In the genomic region with DNA sequence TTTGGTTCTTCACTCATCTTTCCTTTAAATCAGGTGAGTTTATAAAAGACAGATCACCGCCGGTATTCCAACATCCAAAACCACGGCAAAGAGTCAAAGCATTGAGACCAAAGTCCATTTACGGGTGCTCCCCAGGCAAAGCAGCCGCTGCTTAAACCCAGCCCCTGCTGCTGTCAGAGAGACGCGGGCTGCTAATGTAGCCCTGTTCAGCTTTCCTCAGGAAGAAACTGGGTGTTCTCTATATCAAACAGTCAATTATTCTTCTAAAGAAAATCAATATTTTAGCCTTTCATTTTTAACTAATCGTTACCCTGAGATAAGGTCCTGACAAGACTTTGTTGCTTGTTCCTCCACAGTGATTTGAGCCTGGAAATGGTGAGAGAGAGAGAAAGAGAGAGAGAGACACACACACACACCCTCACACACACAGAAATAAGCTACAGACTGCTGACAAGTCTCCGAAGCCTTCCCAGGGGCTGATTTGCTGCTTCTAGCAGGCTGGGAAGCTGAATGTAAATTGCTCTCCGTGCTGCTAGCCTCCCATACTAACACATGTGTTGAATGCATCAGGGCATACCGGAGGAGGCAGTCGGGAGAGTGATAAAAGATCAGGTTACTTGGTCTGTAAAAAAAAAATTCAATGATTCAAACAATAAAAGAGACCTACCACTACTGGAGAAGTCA, we compare ENCODE assay signal across 8 cellular contexts.
A peak's percentile ranks its signal among the peaks of the same experiment; 100 is the strongest.
DNase-seq lines count a peak whose midpoint lies in the region; ATAC-seq lines count a peak whose summit lies in the region.

No MANE protein-coding gene starts in this region.

- H3K27me3 Mint-ChIP-seq in activated CD4-positive, alpha-beta T cell treated with anti-CD3 and anti-CD28 coated beads for 36 hours = no peaks in the 10 kb centered on the region

- intact Hi-C loops in activated CD4-positive, alpha-beta T cell treated with anti-CD3 and anti-CD28 coated beads for 36 hours (cut with DNase I, micrococcal nuclease) = loop anchor here (1.0 to 10.0 kb wide), 10 partner anchors 22 to 1480 kb away; a partner anchor contains a TSS

- peaks cover 14% of the 10 kb centered on the region for H3K9me3 Mint-ChIP-seq in activated CD4-positive, alpha-beta T cell treated with anti-CD3 and anti-CD28 coated beads for 36 hours (ENCODE audit: low read depth)

- peaks cover 24% of the 10 kb centered on the region for H3K36me3 Mint-ChIP-seq in activated CD4-positive, alpha-beta T cell treated with anti-CD3 and anti-CD28 coated beads for 36 hours (ENCODE audit: low read depth)

- ATAC-seq in activated CD4-positive, alpha-beta T cell treated with anti-CD3 and anti-CD28 coated beads for 36 hours = peak; percentile 62
- ATAC-seq in GM21526 (IDR thresholded peaks at IDR 0.05; ENCODE audit: low FRiP score, unreplicated experiment) = no peak

- POLR2A ChIA-PET in activated CD4-positive, alpha-beta T cell treated with anti-CD3 and anti-CD28 coated beads for 36 hours (lab: Charles Lee) = interaction anchor here (0.8 to 0.9 kb wide), 2 partner anchors 206 to 261 kb away, joined by 3 to 9 read pairs; a partner anchor contains a TSS

- CTCF ChIA-PET in activated CD4-positive, alpha-beta T cell treated with anti-CD3 and anti-CD28 coated beads for 36 hours (lab: Charles Lee) = interaction anchor here (0.6 to 3.1 kb wide), 6 partner anchors 35 to 91 kb away, joined by 3 to 12 read pairs (median 4); no protein-coding TSS in a partner anchor

- peaks cover 54% of the 10 kb centered on the region for H3K4me1 Mint-ChIP-seq in activated CD4-positive, alpha-beta T cell treated with anti-CD3 and anti-CD28 coated beads for 36 hours

- peak overlapping the region; percentile 78 for H3K4me3 Mint-ChIP-seq in activated CD4-positive, alpha-beta T cell treated with anti-CD3 and anti-CD28 coated beads for 36 hours

- H3K27ac Mint-ChIP-seq in activated CD4-positive, alpha-beta T cell treated with anti-CD3 and anti-CD28 coated beads for 36 hours = peak overlapping the region; percentile 93

- DNase-seq in activated CD4-positive, alpha-beta T cell treated with anti-CD3 and anti-CD28 coated beads for 36 hours = peak; percentile 71
- no peak for DNase-seq in activated CD4-positive, alpha-beta T cell treated with anti-CD3 and anti-CD28 coated beads, Interleukin-2, amount 50 U/mL, for 1 hour
- peak; percentile 0 for DNase-seq in NCI-H524 treated with DMSO at 0.1 percent for 48 hours (lab: John Stamatoyannopoulos, UW)
- peak; percentile 71 for DNase-seq in astrocyte of the hippocampus (ENCODE audit: low read depth, low spot score)
- peak; percentile 42 for DNase-seq in iPS DF 19.7 (ENCODE audit: low read depth, low spot score)
- peak; percentile 52 for DNase-seq in renal cortical epithelial cell (ENCODE audit: low read depth)
- no peak for DNase-seq in Kasumi-1 (lab: John Stamatoyannopoulos, UW)

Comparison
In these comparisons a context has a peak if more than half of its experiments do, and no peak if none do; other contexts are left out.
1. DNase-seq: peak in activated CD4-positive, alpha-beta T cell treated with anti-CD3 and anti-CD28 coated beads for 36 hours (single experiment), NCI-H524 treated with DMSO at 0.1 percent for 48 hours (single experiment), astrocyte of the hippocampus (single experiment), iPS DF 19.7 (single experiment) and renal cortical epithelial cell (single experiment); none in activated CD4-positive, alpha-beta T cell treated with anti-CD3 and anti-CD28 coated beads, Interleukin-2, amount 50 U/mL, for 1 hour (single experiment) and Kasumi-1 (0 of 2).